Comparison of ENCODE assay signal across 18 cellular contexts in the genomic region with DNA sequence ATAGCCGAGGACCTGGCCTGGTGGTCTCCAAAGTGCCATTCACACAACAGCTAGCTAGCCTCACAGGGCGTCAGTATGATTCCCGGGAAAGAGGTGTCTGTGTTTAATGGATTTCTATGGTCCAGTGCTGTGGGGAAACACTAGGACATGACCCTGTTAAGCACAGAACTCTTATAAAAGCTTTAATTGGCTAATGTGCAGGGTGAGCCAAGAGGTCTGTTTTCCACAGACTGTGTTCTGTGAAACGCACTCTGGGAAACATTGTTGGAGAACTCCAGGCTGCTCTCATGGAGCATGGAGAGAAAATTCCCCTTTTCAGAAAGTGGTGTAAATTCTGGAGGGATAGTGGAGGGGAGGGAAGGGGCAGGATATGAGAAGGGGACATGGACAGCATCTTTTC.
DNase-seq lines count a peak whose midpoint lies in the region; ATAC-seq and TF ChIP-seq lines count a peak whose summit lies in the region.
"Had no signal": no experiment of that assay in that cellular context is flagged by ENCODE, and none has a peak within 500 bp of the region (broad histone marks: within the 10 kb centered on the region; RNA-seq: fewer than 3 reads in every experiment).

No MANE protein-coding gene starts in this region.

- no peaks in the 10 kb centered on the region for H3K36me3 ChIP-seq in left ventricle myocardium inferior
- no peaks in the 10 kb centered on the region for H3K36me3 ChIP-seq in BE2C
- H3K36me3 ChIP-seq: BLaER1, HAP-1 had no signal

- DNase-seq in Right ventricle myocardium superior (no peak), left ventricle myocardium inferior (no peak), BE2C (peak; percentile 37), SK-N-DZ (ENCODE audit: low spot score) (peak; percentile 32), left ventricle myocardium superior (no peak), superior temporal gyrus (ENCODE audit: extremely low spot score) (no peak), globus pallidus (ENCODE audit: low spot score) (no peak)
- DNase-seq: Caco-2; CD4-positive, CD25-positive, alpha-beta regulatory T cell; CD8-positive, alpha-beta T cell; DMS153; DND-41; GOT3; HFFc6 had no signal

- H3K4me3 ChIP-seq in left ventricle myocardium inferior (no peak overlapping the region), BE2C (ENCODE audit: low read depth, low read length) (no peak overlapping the region)
- H3K4me3 ChIP-seq: BLaER1, HAP-1 had no signal

- H3K9me3 ChIP-seq in left ventricle myocardium inferior (replicated peaks) (no peaks in the 10 kb centered on the region), BE2C (no peaks in the 10 kb centered on the region)
- H3K9me3 ChIP-seq: BLaER1, Caco-2, HAP-1 had no signal

- H3K27me3 ChIP-seq in left ventricle myocardium inferior (ENCODE audit: low read depth) (no peaks in the 10 kb centered on the region), BE2C (no peaks in the 10 kb centered on the region)
- H3K27me3 ChIP-seq: BLaER1 had no signal

- no peak overlapping the region for H3K27ac ChIP-seq in left ventricle myocardium inferior (replicated peaks)
- H3K27ac ChIP-seq: BLaER1, C4-2B had no signal

- intact Hi-C loops in Right ventricle myocardium superior (cut with DNase I): no loop called here
- intact Hi-C loops in left ventricle myocardium inferior (cut with micrococcal nuclease): no loop called here
- intact Hi-C loops in left ventricle myocardium superior (cut with micrococcal nuclease): no loop called here

- no peak for TF ChIP-seq CTCF in left ventricle myocardium inferior (IDR thresholded peaks at IDR 0.05; ENCODE audit: borderline replicate concordance)
- TF ChIP-seq CTCF in BE2C (IDR thresholded peaks at IDR 0.05; ENCODE audit: low read depth, low read length): no peak

- ATAC-seq in Right ventricle myocardium superior (ENCODE audit: poor library complexity) (peak; percentile 45), left ventricle myocardium superior (peak; percentile 61), HG02588 (IDR thresholded peaks at IDR 0.05; ENCODE audit: unreplicated experiment) (no peak)
- ATAC-seq: CD8-positive, alpha-beta T cell had no signal

- H3K4me1 ChIP-seq in left ventricle myocardium inferior (peaks cover 46% of the 10 kb centered on the region), BE2C (peaks cover 12% of the 10 kb centered on the region)
- H3K4me1 ChIP-seq: BLaER1, Caco-2 had no signal

Comparison
In these comparisons a context has a peak if more than half of its experiments do, and no peak if none do; other contexts are left out.
1. DNase-seq: peak in BE2C (single experiment) and SK-N-DZ (single experiment); none in Right ventricle myocardium superior (single experiment), left ventricle myocardium inferior (single experiment), left ventricle myocardium superior (single experiment), superior temporal gyrus (single experiment) and globus pallidus (single experiment).